16 cellular contexts compared by ENCODE assay signal in the genomic region with DNA sequence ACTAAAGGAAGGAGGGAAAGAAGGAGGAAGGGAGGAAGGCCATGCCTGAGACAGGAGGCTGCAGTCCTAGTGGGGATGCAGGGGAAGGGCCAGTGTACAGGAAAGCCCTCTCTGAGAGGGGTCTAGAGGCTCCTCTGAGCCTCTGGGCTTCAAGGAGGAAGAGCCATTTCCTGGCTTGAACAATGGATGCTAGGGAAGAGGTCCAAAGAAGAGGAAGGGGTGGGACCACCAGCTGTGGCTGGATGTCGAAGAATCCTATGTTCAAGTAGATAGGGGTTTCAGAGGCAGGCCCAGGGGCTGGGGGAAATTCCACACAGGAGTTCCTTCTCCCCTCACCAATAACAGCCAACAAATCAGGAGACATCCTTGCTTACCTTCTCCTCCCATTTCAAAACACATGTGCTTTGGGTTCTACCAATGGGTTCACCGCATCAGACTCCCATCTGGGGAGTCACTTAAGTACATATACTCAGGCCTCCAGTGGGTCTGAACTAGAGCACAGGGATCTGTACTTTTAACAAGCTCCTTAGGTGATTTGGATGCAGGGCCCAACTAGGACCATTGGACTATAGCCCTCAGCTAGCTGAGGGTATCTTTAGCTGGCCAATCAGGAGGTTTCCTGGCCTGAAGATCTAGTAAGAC. TPM values are rescaled to one million over a fixed set of nuclear protein-coding genes. Genes with fewer than 3 reads are reported as not detected.
DNase-seq lines count a peak whose midpoint lies in the region; ATAC-seq and TF ChIP-seq lines count a peak whose summit lies in the region.
"Had no signal": no experiment of that assay in that cellular context is flagged by ENCODE, and none has a peak within 500 bp of the region (broad histone marks: within the 10 kb centered on the region; RNA-seq: fewer than 3 reads in every experiment).

No MANE protein-coding gene starts in this region.

- peak; percentile 50 for ATAC-seq in Right ventricle myocardium superior (ENCODE audit: poor library complexity)
- peak; percentile 30 to 63 (median 57) for ATAC-seq in right lobe of liver
- ATAC-seq in left colon = no peak
- no peak for ATAC-seq in GM19351 (IDR thresholded peaks at IDR 0.05; ENCODE audit: unreplicated experiment)
- ATAC-seq: Panc1 had no signal

- no peak overlapping the region for H3K4me3 ChIP-seq in right lobe of liver
- H3K4me3 ChIP-seq in subcutaneous abdominal adipose tissue (ENCODE audit: low read depth in 1 of 5, low read length in 5 of 5) = no peak overlapping the region
- H3K4me3 ChIP-seq in tibial artery = no peak overlapping the region
- H3K4me3 ChIP-seq: breast epithelium, suprapubic skin had no signal

- 86% methylated on average over 1 of the region's 2 CpGs for WGBS in right lobe of liver (ENCODE audit: insufficient coverage, low coverage, low lambda C conversion rate, missing lambda C conversion rate)

- H3K4me1 ChIP-seq in right lobe of liver (no peaks in the 10 kb centered on the region), subcutaneous abdominal adipose tissue (ENCODE audit: control insufficient read depth in 5 of 5, insufficient read depth in 5 of 5, low read length in 5 of 5) (peaks cover 0 to 72% (median 10%) of the 10 kb centered on the region in 5 donors), tibial artery (no peaks in the 10 kb centered on the region)
- H3K4me1 ChIP-seq: breast epithelium, suprapubic skin had no signal

- H3K36me3 ChIP-seq in right lobe of liver (no peaks in the 10 kb centered on the region), subcutaneous abdominal adipose tissue (ENCODE audit: control insufficient read depth in 5 of 5, insufficient read depth in 5 of 5, low read length in 5 of 5) (peaks cover 0 to 82% (median 61%) of the 10 kb centered on the region in 5 donors), tibial artery (peaks cover 26 to 80% (median 64%) of the 10 kb centered on the region in 3 donors)
- H3K36me3 ChIP-seq: breast epithelium had no signal

- TF ChIP-seq CTCF in right lobe of liver (IDR thresholded peaks at IDR 0.05) (no peak), tibial artery (IDR thresholded peaks at IDR 0.05) (no peak)

- H3K9ac ChIP-seq in subcutaneous abdominal adipose tissue (ENCODE audit: low read length in 5 of 5) = no peak overlapping the region

- H3K27me3 ChIP-seq in right lobe of liver (no peaks in the 10 kb centered on the region), subcutaneous abdominal adipose tissue (ENCODE audit: control insufficient read depth in 5 of 5, insufficient read depth in 4 of 5, low read length in 5 of 5) (no peaks in the 10 kb centered on the region), tibial artery (no peaks in the 10 kb centered on the region)
- H3K27me3 ChIP-seq: breast epithelium, suprapubic skin had no signal

- DNase-seq in Right ventricle myocardium superior (no peak), cardiac septum (ENCODE audit: low spot score) (no peak), right lobe of liver (no peak), left colon (no peak), tibial artery (no peak)
- DNase-seq: activated gamma-delta T cell treated with Interleukin-2 at 50 U/mL for 16 hours; effector CD4-positive, alpha-beta T cell; GDM1; hypothalamus; NCI-H2107 had no signal

- H3K27ac ChIP-seq in angular gyrus (ENCODE audit: low read depth, low read length) (peak overlapping the region; percentile 12), right lobe of liver (no peak overlapping the region), subcutaneous abdominal adipose tissue (ENCODE audit: low read depth, low read length) (peak overlapping the region; percentile 79), tibial artery (no peak overlapping the region)
- H3K27ac ChIP-seq: breast epithelium, suprapubic skin had no signal

- no peak for TF ChIP-seq POLR2A in right lobe of liver (IDR thresholded peaks at IDR 0.05)

- H3K9me3 ChIP-seq in right lobe of liver = no peaks in the 10 kb centered on the region
- H3K9me3 ChIP-seq in subcutaneous abdominal adipose tissue (ENCODE audit: control insufficient read depth in 5 of 5, low read length in 5 of 5) = no peaks in the 10 kb centered on the region
- H3K9me3 ChIP-seq in tibial artery = no peaks in the 10 kb centered on the region
- H3K9me3 ChIP-seq: breast epithelium, suprapubic skin had no signal

- intact Hi-C loops in Right ventricle myocardium superior (cut with DNase I) (no loop called here), cardiac septum (cut with DNase I) (no loop called here), right lobe of liver (cut with DNase I) (no loop called here), left colon (cut with DNase I, micrococcal nuclease) (no loop called here), tibial artery (cut with DNase I; ENCODE audit: low total_unique reads) (no loop called here)

RNA-seq across cellular contexts. Expression of a gene that starts 32.4 kb away (rescaled TPM):
- total RNA-seq in Right ventricle myocardium superior = 19.1 TPM
- total RNA-seq in cardiac septum = 30.1 TPM
- total RNA-seq in right lobe of liver = 1 to 10 TPM; 4.7 to 8.2 (median 6.3) TPM
- total RNA-seq in left colon = 10 to 100 TPM; 12.6 to 13.6 TPM

RNA-seq across cellular contexts. Expression of a gene that starts 50.3 kb away (rescaled TPM):
- 0.46 TPM for total RNA-seq in Right ventricle myocardium superior
- total RNA-seq in cardiac septum = 0.48 TPM
- total RNA-seq in right lobe of liver = 1 to 10 TPM in 1 of 6 experiments, under 1 TPM in 5; 0.24 to 1.4 (median 0.71) TPM
- total RNA-seq in left colon = under 1 TPM; 0.25 to 0.31 TPM

RNA-seq across cellular contexts. Expression of a gene that starts 51.5 kb away (rescaled TPM):
- total RNA-seq in Right ventricle myocardium superior (9.4 TPM), cardiac septum (19.8 TPM), right lobe of liver (1 to 10 TPM; 2.1 to 4.9 (median 2.9) TPM), left colon (1 to 10 TPM; 2.9 to 8.0 TPM)

Comparison
In these comparisons a context has a peak if more than half of its experiments do, and no peak if none do; other contexts are left out.
1. ATAC-seq: peak in Right ventricle myocardium superior (single experiment) and right lobe of liver (4 of 4); none in left colon (single experiment) and GM19351 (single experiment).
2. H3K27ac ChIP-seq: peak in angular gyrus (single experiment) and subcutaneous abdominal adipose tissue (single experiment); none in right lobe of liver (0 of 3) and tibial artery (0 of 2).